In the genomic region with DNA sequence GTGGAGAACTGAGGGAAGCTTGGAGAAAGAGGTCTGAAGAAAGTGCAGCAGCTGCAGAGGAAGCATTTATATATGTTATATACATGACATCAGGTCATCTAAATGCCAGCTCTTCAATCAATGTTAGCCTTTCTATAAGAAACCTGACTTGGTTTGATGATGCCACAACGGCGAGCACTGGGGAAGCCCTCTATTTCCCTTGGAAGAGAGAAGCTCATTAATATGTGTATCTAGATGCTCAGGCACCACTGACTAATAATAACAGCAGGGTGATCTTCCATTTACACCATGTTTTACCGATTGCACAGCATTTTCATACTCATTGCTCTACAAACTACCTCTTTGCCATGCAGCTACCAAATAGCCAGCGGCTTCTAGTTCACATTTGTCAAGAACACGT, we compare ENCODE assay signal across 7 cellular contexts. TPM values are rescaled to one million over a fixed set of nuclear protein-coding genes. Genes with fewer than 3 reads are reported as not detected.
DNase-seq lines count a peak whose midpoint lies in the region; ATAC-seq and TF ChIP-seq lines count a peak whose summit lies in the region.

No MANE protein-coding gene starts in this region.

- H3K9me2 ChIP-seq in hepatocyte (replicated peaks; ENCODE audit: insufficient read depth): no peaks in the 10 kb centered on the region

- peaks cover 41% of the 10 kb centered on the region for H3K4me1 Mint-ChIP-seq in HFFc6 (ENCODE audit: low read depth)

- H3K9me3 Mint-ChIP-seq in HFFc6: no peaks in the 10 kb centered on the region

- no peaks in the 10 kb centered on the region for H4K20me1 ChIP-seq in hepatocyte (ENCODE audit: insufficient read depth, poor library complexity, severe bottlenecking)

- 50% methylated on average over 5 of the region's 5 CpGs for WGBS in hepatocyte (ENCODE audit: low lambda C conversion rate, missing lambda C conversion rate)

- H2AFZ ChIP-seq in hepatocyte: peak overlapping the region; percentile 73

- peak overlapping the region; percentile 83 for H3K27ac Mint-ChIP-seq in HFFc6

- peak overlapping the region; percentile 100 for H3K4me3 Mint-ChIP-seq in HFFc6

- H3K27me3 ChIP-seq in hepatocyte: no peaks in the 10 kb centered on the region

- H3K36me3 ChIP-seq in hepatocyte (replicated peaks; ENCODE audit: insufficient read depth, low read depth): no peaks in the 10 kb centered on the region

- H3K4me3 ChIP-seq in WI38 (ENCODE audit: low read depth, low read length): peak overlapping the region; percentile 94
- H3K4me3 ChIP-seq in hepatocyte: peak overlapping the region; percentile 65

- no peak for DNase-seq in HFFc6
- DNase-seq in hepatocyte (ENCODE audit: low spot score): no peak
- DNase-seq in stimulated activated naive CD8-positive, alpha-beta T cell treated with anti-CD3 and anti-CD28 coated beads, Interleukin-15, Interleukin-2, amounts not matched to agents 100 U/mL and 50 U/mL, for 24 hours: no peak
- DNase-seq in ACHN: no peak
- no peak for DNase-seq in NCI-H1048 (lab: John Stamatoyannopoulos, UW)

- in situ Hi-C loops in ACHN (cut with HindIII; ENCODE audit: low pct_ligation_motif_present, low pct_unique_long_range_greater_than_20kb, low sequenced_read_pairs): no loop called here

- H3K27me3 Mint-ChIP-seq in HFFc6 (ENCODE audit: insufficient read depth): no peaks in the 10 kb centered on the region

- H3K79me2 ChIP-seq in hepatocyte: peaks cover 20% of the 10 kb centered on the region

- no peaks in the 10 kb centered on the region for H3K9me3 ChIP-seq in hepatocyte (ENCODE audit: low read depth)

- TF ChIP-seq CTCF in HFFc6 (IDR thresholded peaks at IDR 0.05) (no peak), WI38 (IDR thresholded peaks at IDR 0.05; ENCODE audit: low read depth, low read length) (no peak), hepatocyte (IDR thresholded peaks at IDR 0.05; ENCODE audit: poor library complexity) (no peak)

- H3K27ac ChIP-seq in hepatocyte: peak overlapping the region; percentile 28

- H3K4me2 ChIP-seq in hepatocyte: peak overlapping the region; percentile 83

- peaks cover 9% of the 10 kb centered on the region for H3K4me1 ChIP-seq in hepatocyte (ENCODE audit: insufficient read depth)

- ATAC-seq in stimulated activated naive CD8-positive, alpha-beta T cell treated with anti-CD3 and anti-CD28 coated beads, Interleukin-15, Interleukin-2, amounts not matched to agents 100 U/mL and 50 U/mL, for 24 hours: peak; percentile 14
- no peak for ATAC-seq in HG02884 (IDR thresholded peaks at IDR 0.05; ENCODE audit: unreplicated experiment)

- H3K36me3 Mint-ChIP-seq in HFFc6 (ENCODE audit: low read depth): peaks cover 15% of the 10 kb centered on the region

RNA-seq across cellular contexts. Expression of gene ACYP1, which starts 0.8 kb away (rescaled TPM):
- total RNA-seq in HFFc6 (2021; fragmentation: NEBNext Ultra II Directional; extraction: Animal tissue kit (Norgen Biotek cat#: 25700)): 10 to 100 TPM in 4 of 6 experiments, 1 to 10 TPM in 2; 5.9 to 14.9 (median 11.7) TPM
- 7.1 and 9.5 TPM in 2 replicates for total RNA-seq in hepatocyte
- polyA plus RNA-seq in hepatocyte: 13.5 and 19.5 TPM in 2 replicates

RNA-seq across cellular contexts. Expression of gene ZC2HC1C, which starts 6.4 kb away (rescaled TPM):
- 1 to 10 TPM in 3 of 6 experiments, under 1 TPM in 3; 0.43 to 1.4 (median 1.1) TPM for total RNA-seq in HFFc6 (2021; fragmentation: NEBNext Ultra II Directional; extraction: Animal tissue kit (Norgen Biotek cat#: 25700))
- total RNA-seq in hepatocyte: 1.7 and 14.9 TPM in 2 replicates
- 1.1 and 3.8 TPM in 2 replicates for polyA plus RNA-seq in hepatocyte

RNA-seq across cellular contexts. Expression of gene MLH3, which starts 11.7 kb away (rescaled TPM):
- total RNA-seq in HFFc6 (2021; fragmentation: NEBNext Ultra II Directional; extraction: Animal tissue kit (Norgen Biotek cat#: 25700)): 10 to 100 TPM in 1 of 6 experiments, 1 to 10 TPM in 5; 5.4 to 11.6 (median 7.6) TPM
- 15.6 and 21.3 TPM in 2 replicates for total RNA-seq in hepatocyte
- polyA plus RNA-seq in hepatocyte: 8.5 and 9.9 TPM in 2 replicates
